ENCODE assay signal across 10 cellular contexts in genomic region chr11:117735350-117735977, GRCh38.
"Had no signal": no experiment of that assay in that cellular context is flagged by ENCODE, and none has a peak within 500 bp of the region (broad histone marks: within the 10 kb centered on the region; RNA-seq: fewer than 3 reads in every experiment).

No MANE protein-coding gene starts in this region.

- H3K36me3 ChIP-seq: breast epithelium, heart left ventricle, lower lobe of right lung had no signal

- DNase-seq: activated CD4-positive, alpha-beta T cell treated with anti-CD3 and anti-CD28 coated beads, Interleukin-2, amount 10 ng/mL, durations not matched to agents 7 days and 5 days; activated naive CD4-positive, alpha-beta T cell treated with Interleukin-2 at 50 U/mL for 16 hours; activated T-cell treated with anti-CD3 and anti-CD28 coated beads for 4 hours; aorta; heart left ventricle; immature natural killer cell; lower lobe of right lung; stimulated activated naive CD8-positive, alpha-beta T cell treated with anti-CD3 and anti-CD28 coated beads, Interleukin-15, amount 100 ng/mL, for 72 hours had no signal

- H3K27me3 ChIP-seq: breast epithelium, heart left ventricle had no signal

- H3K27ac ChIP-seq: breast epithelium, heart left ventricle, lower lobe of right lung had no signal

- H3K4me1 ChIP-seq: breast epithelium, heart left ventricle, lower lobe of right lung had no signal

- ATAC-seq: heart left ventricle; lower lobe of right lung; sciatic nerve; stimulated activated naive CD8-positive, alpha-beta T cell treated with anti-CD3 and anti-CD28 coated beads, Interleukin-15, amount 100 ng/mL, for 72 hours had no signal

- H3K9me3 ChIP-seq: breast epithelium, heart left ventricle, lower lobe of right lung had no signal

- H3K4me3 ChIP-seq: breast epithelium, heart left ventricle, lower lobe of right lung had no signal
